In genomic region chr9:83920942-83921707, GRCh38 we compare ENCODE assay signal across 8 cellular contexts. TPM values are rescaled to one million over a fixed set of nuclear protein-coding genes. Genes with fewer than 3 reads are reported as not detected.
DNase-seq lines count a peak whose midpoint lies in the region; ATAC-seq, FAIRE-seq and TF ChIP-seq lines count a peak whose summit lies in the region.

Gene KIF27 (minus strand): TSS chr9:83921432. CDS start chr9:83915591, 5,841 bp downstream.

- H3K27ac ChIP-seq in A549 (peak within 1 kb of the TSS; percentile 93 to 97), body of pancreas (peak within 1 kb of the TSS; percentile 97 to 100 (median 100)), sigmoid colon (peak within 1 kb of the TSS; percentile 92 to 99 (median 97))

- H3K4me2 ChIP-seq in A549 = peak within 1 kb of the TSS; percentile 97

- peak within 1 kb of the TSS; percentile 81 for H3K4me3 ChIP-seq in A549
- H3K4me3 ChIP-seq in body of pancreas = peak within 1 kb of the TSS; percentile 78 to 81
- H3K4me3 ChIP-seq in sigmoid colon = peak within 1 kb of the TSS; percentile 67 to 92 (median 82)

- POLR2A ChIA-PET in A549 (lab: Yijun Ruan, JAX) = interaction anchor here (0.7 to 2.3 kb wide), 16 partner anchors 10 to 875 kb away, joined by 3 to 18 read pairs (median 4); partner anchors contain the start of genes HNRNPK, RMI1 and UBQLN1

- DNase-seq in A549 (ENCODE audit: low read depth in 1 of 2, low spot score in 1 of 2) (peak; percentile 88 to 98), NCI-H2107 (lab: John Stamatoyannopoulos, UW) (peak; percentile 91), body of pancreas (peak; percentile 99 to 100 (median 99)), iPS DF 4.7 (ENCODE audit: extremely low read depth, low spot score) (peak; percentile 68), sigmoid colon (peak; percentile 99)

- CTCF ChIA-PET in A549 (lab: Yijun Ruan, JAX) = interaction anchor here (0.6 to 2.7 kb wide), 22 partner anchors 9 to 383 kb away, joined by 3 to 21 read pairs (median 5); partner anchors contain the start of gene FRMD3

- TF ChIP-seq CTCF in A549 (IDR thresholded peaks at IDR 0.05) (peak; percentile 50), body of pancreas (IDR thresholded peaks at IDR 0.05) (peak in 5 of 7 experiments; percentile 28 to 67 (median 42)), sigmoid colon (IDR thresholded peaks at IDR 0.05) (peak in 2 of 4 experiments; percentile 9 to 46)

- TF ChIP-seq EP300 in A549 (IDR thresholded peaks at IDR 0.05) = no peak
- TF ChIP-seq EP300 in sigmoid colon (IDR thresholded peaks at IDR 0.05) = no peak

- peaks cover 7% of the 10 kb centered on the region; the same call in 2 of the 3 replicates for H3K4me1 ChIP-seq in A549
- H3K4me1 ChIP-seq in body of pancreas = peaks cover 18% of the 10 kb centered on the region
- peaks cover 0 to 9% (median 8%) of the 10 kb centered on the region in 4 donors for H3K4me1 ChIP-seq in sigmoid colon

- 1% methylated on average over 31 of the region's 91 CpGs for WGBS in A549 (ENCODE audit: missing lambda C conversion rate)
- 0 to 1% methylated on average over 28 to 66 of the region's 91 CpGs for WGBS in body of pancreas, 2 donors
- WGBS in sigmoid colon, 2 donors = 0 to 1% methylated on average over 91 of the region's 91 CpGs

- intact Hi-C loops in body of pancreas (cut with DNase I) = no loop called here
- intact Hi-C loops in sigmoid colon (cut with DNase I) = loop anchor here (1.0 to 10.0 kb wide), 4 partner anchors 60 to 340 kb away; partner anchors contain the start of genes GKAP1, HNRNPK, RMI1 and UBQLN1

- TF ChIP-seq POLR2A in A549 (IDR thresholded peaks at IDR 0.05; ENCODE audit: low read length) (peak; percentile 85), GM18526 (IDR thresholded peaks at IDR 0.05; ENCODE audit: extremely low read depth, insufficient read length) (peak; percentile 91), body of pancreas (IDR thresholded peaks at IDR 0.05) (peak; percentile 73 to 88 (median 81)), sigmoid colon (IDR thresholded peaks at IDR 0.05) (peak; percentile 39 to 63)

- H3K9me3 ChIP-seq in A549 (no peaks in the 10 kb centered on the region), body of pancreas (no peaks in the 10 kb centered on the region), sigmoid colon (no peaks in the 10 kb centered on the region)

- H3K27me3 ChIP-seq in body of pancreas (no peaks in the 10 kb centered on the region), sigmoid colon (no peaks in the 10 kb centered on the region)

- FAIRE-seq in A549 (lab: Jason Lieb, UNC) = no peak
- peak; percentile 48 for FAIRE-seq in TTC549 (lab: Jason Lieb, UNC)

- TF ChIP-seq RAD21 in A549 (conservative IDR thresholded peaks at IDR 0.05 in 1 of 2, IDR thresholded peaks at IDR 0.05 in 1 of 2) = no peak; a peak in 3 of 5 replicates

- ATAC-seq in A549 = peak; percentile 90 to 97
- peak; percentile 90 for ATAC-seq in HG03064 (IDR thresholded peaks at IDR 0.05; ENCODE audit: low read depth, unreplicated experiment)
- peak; percentile 96 for ATAC-seq in body of pancreas

- H3K36me3 ChIP-seq in body of pancreas (replicated peaks in 1 of 2; ENCODE audit: insufficient read depth in 1 of 2, low read depth in 2 of 2) = no peaks in the 10 kb centered on the region
- no peaks in the 10 kb centered on the region for H3K36me3 ChIP-seq in sigmoid colon

TF ChIP-seq in A549, 52 proteins besides CTCF, POLR2A, EP300 and RAD21 (continues in another document):
- TF ChIP-seq HOXB5 (CRISPR knock-in tag; IDR thresholded peaks at IDR 0.05) = no peak
- TF ChIP-seq ZSCAN20 (CRISPR knock-in tag; IDR thresholded peaks at IDR 0.05) = no peak
- TF ChIP-seq ATOH8 (CRISPR knock-in tag; IDR thresholded peaks at IDR 0.05; ENCODE audit: low read depth) = 0 out of 2 replicates have a peak, but pooled peaks have one; percentile 43
- no peak for TF ChIP-seq CHD2 (IDR thresholded peaks at IDR 0.05; ENCODE audit: low read length, partially characterized antibody)
- no peak for TF ChIP-seq POLR2AphosphoS2 (conservative IDR thresholded peaks at IDR 0.05; ENCODE audit: low read length)
- TF ChIP-seq ZC3H11A (IDR thresholded peaks at IDR 0.05) = no peak
- TF ChIP-seq TP53 (CRISPR knock-in tag; IDR thresholded peaks at IDR 0.05) = no peak
- peak; percentile 83 for TF ChIP-seq PHF8 (IDR thresholded peaks at IDR 0.05; ENCODE audit: borderline replicate concordance, low read depth)
- TF ChIP-seq MAFK (IDR thresholded peaks at IDR 0.05; ENCODE audit: partially characterized antibody) = no peak
- no peak for TF ChIP-seq NFE2L2 (conservative IDR thresholded peaks at IDR 0.05; ENCODE audit: low read length)
- TF ChIP-seq ZNF302 (CRISPR knock-in tag; IDR thresholded peaks at IDR 0.05) = no peak
- no peak; the same call in 1 of the 2 replicates for TF ChIP-seq RARB (CRISPR knock-in tag; IDR thresholded peaks at IDR 0.05)
- no peak for TF ChIP-seq RNF2 (IDR thresholded peaks at IDR 0.05; ENCODE audit: borderline replicate concordance, low read depth)
- peak; percentile 53 to 86; a peak in 4 of 5 replicates for TF ChIP-seq JUN (IDR thresholded peaks at IDR 0.05)
- TF ChIP-seq JUNB (IDR thresholded peaks at IDR 0.05) = no peak
- no peak for TF ChIP-seq CBX2 (IDR thresholded peaks at IDR 0.05; ENCODE audit: borderline replicate concordance, low read depth)
- peak; percentile 53; the same call in 1 of the 2 replicates for TF ChIP-seq MYC (IDR thresholded peaks at IDR 0.05; ENCODE audit: borderline replicate concordance, low read length)
- TF ChIP-seq RFX5 (IDR thresholded peaks at IDR 0.05) = no peak
- no peak for TF ChIP-seq CEBPB (IDR thresholded peaks at IDR 0.05)
- TF ChIP-seq E2F6 (IDR thresholded peaks at IDR 0.05; ENCODE audit: borderline replicate concordance, low read depth) = peak; percentile 98
- TF ChIP-seq BHLHE40 (IDR thresholded peaks at IDR 0.05; ENCODE audit: low read depth, low read length) = no peak
- TF ChIP-seq SREBF2 (IDR thresholded peaks at IDR 0.05) = no peak
- no peak for TF ChIP-seq RCOR1 (IDR thresholded peaks at IDR 0.05; ENCODE audit: low read depth, low read length)
- TF ChIP-seq SMC3 (IDR thresholded peaks at IDR 0.05) = no peak; the same call in 1 of the 3 replicates
- no peak for TF ChIP-seq CHD4 (IDR thresholded peaks at IDR 0.05; ENCODE audit: borderline replicate concordance)
- TF ChIP-seq NPAS2 (CRISPR knock-in tag; IDR thresholded peaks at IDR 0.05; ENCODE audit: borderline replicate concordance) = no peak
- TF ChIP-seq HDAC2 (IDR thresholded peaks at IDR 0.05) = no peak
- TF ChIP-seq HOXA7 (CRISPR knock-in tag; IDR thresholded peaks at IDR 0.05) = peak; percentile 38; the same call in 1 of the 2 replicates
- no peak for TF ChIP-seq ELK1 (IDR thresholded peaks at IDR 0.05; ENCODE audit: low read depth, low read length)
- no peak for TF ChIP-seq PBX3 (IDR thresholded peaks at IDR 0.05)

RNA-seq across cellular contexts. Expression of gene KIF27, which starts in this region (rescaled TPM):
- polyA plus RNA-seq in A549 (2011; rRNA removed) = 4.1 and 6.0 TPM in 2 replicates
- 0.35 and 0.42 TPM in 2 replicates for polyA plus RNA-seq in A549 (2012; cell fraction: cytosol; rRNA removed)
- 0.32 and 0.82 TPM in 2 replicates for polyA plus RNA-seq in A549 (2012; cell fraction: nucleus; rRNA removed)
- 2.0 to 2.4 TPM (median 2.2 TPM) in 3 replicates for polyA plus RNA-seq in A549 (2017; fragmentation: RNase III; extraction: RNeasy Plus Mini Kit Qiagen cat#74134 plus additional on column Dnase treatment)
- polyA minus RNA-seq in A549 (2011; rRNA and poly(A)+ RNA removed) = 2.1 and 4.0 TPM in 2 replicates
- total RNA-seq in body of pancreas = 1 to 10 TPM; 6.0 to 6.6 TPM
- 1 to 10 TPM; 3.2 to 7.8 (median 5.2) TPM for total RNA-seq in sigmoid colon
- polyA plus RNA-seq in sigmoid colon = 1 to 10 TPM in 1 of 3 donors, under 1 TPM in 1, not detected in 1; 0.23 to 1.7 TPM

Comparison
In these comparisons a context has a peak if more than half of its experiments do, and no peak if none do; other contexts are left out.
1. Peak in every context shown above with its lines: DNase-seq, ATAC-seq, H3K4me3 ChIP-seq and H3K27ac ChIP-seq.